In genomic region chr14:78885884-78886283, GRCh38 we compare ENCODE assay signal across 35 cellular contexts.
"Had no signal": no experiment of that assay in that cellular context is flagged by ENCODE, and none has a peak within 500 bp of the region (broad histone marks: within the 10 kb centered on the region; RNA-seq: fewer than 3 reads in every experiment).

No MANE protein-coding gene starts in this region.

- H3K27me3 Mint-ChIP-seq: activated B cell treated with CpG ODN at 0.5 μM for 24 hours; activated CD4-positive, alpha-beta memory T cell treated with anti-CD3 and anti-CD28 coated beads for 36 hours; activated CD4-positive, alpha-beta T cell treated with anti-CD3 and anti-CD28 coated beads, Interleukin-2, amount 10 ng/mL, durations not matched to agents 24 days and 14 days; activated CD8-positive, alpha-beta memory T cell treated with anti-CD3 and anti-CD28 coated beads, Interleukin-2, amount 10 ng/mL, durations not matched to agents 7 days and 5 days; activated CD8-positive, alpha-beta T cell treated with anti-CD3 and anti-CD28 coated beads for 36 hours; activated naive CD4-positive, alpha-beta T cell treated with anti-CD3 and anti-CD28 coated beads, Interleukin-2, amount 10 ng/mL, durations not matched to agents 7 days and 5 days; activated naive CD8-positive, alpha-beta T cell; activated naive CD8-positive, alpha-beta T cell treated with anti-CD3 and anti-CD28 coated beads, Interleukin-2, amount 10 ng/mL, durations not matched to agents 7 days and 5 days; activated naive CD8-positive, alpha-beta T cell treated with anti-CD3 and anti-CD28 coated beads, Interleukin-2, amount 50 U/mL, for 24 hours; brain; central memory CD8-positive, alpha-beta T cell had no signal

- ATAC-seq: activated CD8-positive, alpha-beta memory T cell treated with anti-CD3 and anti-CD28 coated beads, Interleukin-2, amount 10 ng/mL, durations not matched to agents 7 days and 5 days; activated CD8-positive, alpha-beta T cell treated with anti-CD3 and anti-CD28 coated beads for 36 hours; activated naive CD8-positive, alpha-beta T cell treated with anti-CD3 and anti-CD28 coated beads, Interleukin-2, amount 50 U/mL, for 24 hours had no signal

- H3K36me3 ChIP-seq: ascending aorta, cardiac muscle cell had no signal

- H3K9me3 Mint-ChIP-seq: activated naive CD4-positive, alpha-beta T cell treated with anti-CD3 and anti-CD28 coated beads, Interleukin-2, amount 50 U/mL, for 24 hours; activated T-helper 2 cell treated with anti-CD3 and anti-CD28 coated beads, Interferon-gamma antibody, Interleukin-2, Interleukin-4, amounts not matched to agents 10 μg/mL and 5 μg/mL and 100 μg/mL, durations not matched to agents 14 hours and 24 hours and 36 hours had no signal

- H3K27me3 ChIP-seq: ascending aorta, cardiac muscle cell had no signal

- H3K36me3 Mint-ChIP-seq: activated CD4-positive, alpha-beta memory T cell treated with anti-CD3 and anti-CD28 coated beads for 36 hours; activated CD8-positive, alpha-beta memory T cell treated with anti-CD3 and anti-CD28 coated beads, Interleukin-2, amount 10 ng/mL, durations not matched to agents 7 days and 5 days; activated naive CD4-positive, alpha-beta T cell treated with anti-CD3 and anti-CD28 coated beads, Interleukin-2, amount 10 ng/mL, durations not matched to agents 7 days and 5 days; activated naive CD4-positive, alpha-beta T cell treated with anti-CD3 and anti-CD28 coated beads, Interleukin-2, amount 50 U/mL, for 24 hours; activated naive CD8-positive, alpha-beta T cell; activated naive CD8-positive, alpha-beta T cell treated with anti-CD3 and anti-CD28 coated beads, Interleukin-2, amount 10 ng/mL, durations not matched to agents 7 days and 5 days had no signal

- H3K4me1 Mint-ChIP-seq: activated B cell treated with CpG ODN at 0.5 μM for 24 hours; activated CD4-positive, alpha-beta T cell treated with anti-CD3 and anti-CD28 coated beads, Interleukin-2, amount 10 ng/mL, durations not matched to agents 24 days and 14 days; activated CD8-positive, alpha-beta memory T cell treated with anti-CD3 and anti-CD28 coated beads, Interleukin-2, amount 10 ng/mL, durations not matched to agents 7 days and 5 days; activated naive CD4-positive, alpha-beta T cell treated with anti-CD3 and anti-CD28 coated beads, Interleukin-2, amount 10 ng/mL, durations not matched to agents 7 days and 5 days; activated naive CD4-positive, alpha-beta T cell treated with anti-CD3 and anti-CD28 coated beads, Interleukin-2, amount 50 U/mL, for 24 hours; activated naive CD8-positive, alpha-beta T cell treated with anti-CD3 and anti-CD28 coated beads, Interleukin-2, amount 10 ng/mL, durations not matched to agents 7 days and 5 days; activated naive CD8-positive, alpha-beta T cell treated with anti-CD3 and anti-CD28 coated beads, Interleukin-2, amount 50 U/mL, for 24 hours; brain; central memory CD8-positive, alpha-beta T cell had no signal

- H3K9me3 ChIP-seq: ascending aorta had no signal

- H3K27ac Mint-ChIP-seq: activated B cell treated with CpG ODN at 0.5 μM for 24 hours; activated CD4-positive, alpha-beta memory T cell treated with anti-CD3 and anti-CD28 coated beads for 36 hours; activated CD4-positive, alpha-beta T cell treated with anti-CD3 and anti-CD28 coated beads, Interleukin-2, amount 10 ng/mL, durations not matched to agents 24 days and 14 days; activated CD8-positive, alpha-beta memory T cell treated with anti-CD3 and anti-CD28 coated beads, Interleukin-2, amount 10 ng/mL, durations not matched to agents 7 days and 5 days; activated CD8-positive, alpha-beta T cell treated with anti-CD3 and anti-CD28 coated beads for 36 hours; activated naive CD4-positive, alpha-beta T cell treated with anti-CD3 and anti-CD28 coated beads, Interleukin-2, amount 10 ng/mL, durations not matched to agents 7 days and 5 days; activated naive CD4-positive, alpha-beta T cell treated with anti-CD3 and anti-CD28 coated beads, Interleukin-2, amount 50 U/mL, for 24 hours; activated naive CD8-positive, alpha-beta T cell; activated naive CD8-positive, alpha-beta T cell treated with anti-CD3 and anti-CD28 coated beads, Interleukin-2, amount 10 ng/mL, durations not matched to agents 7 days and 5 days; activated naive CD8-positive, alpha-beta T cell treated with anti-CD3 and anti-CD28 coated beads, Interleukin-2, amount 50 U/mL, for 24 hours; activated T-cell treated with anti-CD3 and anti-CD28 coated beads, Interleukin-2, amount 50 U/mL, for 24 hours; activated T-helper 2 cell treated with anti-CD3 and anti-CD28 coated beads, Interferon-gamma antibody, Interleukin-2, Interleukin-4, amounts not matched to agents 10 μg/mL and 5 μg/mL and 100 μg/mL, durations not matched to agents 14 hours and 24 hours and 36 hours; brain; T-helper 1 cell treated with Interleukin-12 subunit alpha and Interleukin-12 subunit beta and Interleukin-4 antibody, amounts not matched to agents 30 μg/mL and 1 μg/mL, for 36 hours; T-helper 2 cell treated with Interferon-gamma antibody and Interleukin-4, amounts not matched to agents 5 μg/mL and 100 μg/mL, for 36 hours had no signal

- H3K27ac ChIP-seq: ascending aorta, cardiac muscle cell, VCaP had no signal

- H3K4me3 Mint-ChIP-seq: activated B cell treated with CpG ODN at 0.5 μM for 24 hours; activated CD4-positive, alpha-beta memory T cell treated with anti-CD3 and anti-CD28 coated beads for 36 hours; activated CD4-positive, alpha-beta T cell treated with anti-CD3 and anti-CD28 coated beads, Interleukin-2, amount 10 ng/mL, durations not matched to agents 24 days and 14 days; activated CD8-positive, alpha-beta memory T cell treated with anti-CD3 and anti-CD28 coated beads, Interleukin-2, amount 10 ng/mL, durations not matched to agents 7 days and 5 days; activated CD8-positive, alpha-beta T cell treated with anti-CD3 and anti-CD28 coated beads for 36 hours; activated naive CD4-positive, alpha-beta T cell treated with anti-CD3 and anti-CD28 coated beads, Interleukin-2, amount 10 ng/mL, durations not matched to agents 7 days and 5 days; activated naive CD4-positive, alpha-beta T cell treated with anti-CD3 and anti-CD28 coated beads, Interleukin-2, amount 50 U/mL, for 24 hours; activated naive CD8-positive, alpha-beta T cell; activated naive CD8-positive, alpha-beta T cell treated with anti-CD3 and anti-CD28 coated beads, Interleukin-2, amount 10 ng/mL, durations not matched to agents 7 days and 5 days; activated naive CD8-positive, alpha-beta T cell treated with anti-CD3 and anti-CD28 coated beads, Interleukin-2, amount 50 U/mL, for 24 hours; activated T-cell treated with anti-CD3 and anti-CD28 coated beads, Interleukin-2, amount 50 U/mL, for 24 hours; brain; central memory CD8-positive, alpha-beta T cell; T-helper 1 cell treated with Interleukin-12 subunit alpha and Interleukin-12 subunit beta and Interleukin-4 antibody, amounts not matched to agents 30 μg/mL and 1 μg/mL, for 36 hours; T-helper 2 cell treated with Interferon-gamma antibody and Interleukin-4, amounts not matched to agents 5 μg/mL and 100 μg/mL, for 36 hours had no signal

- DNase-seq: activated B cell treated with CpG ODN at 0.5 μM for 24 hours; activated CD4-positive, alpha-beta memory T cell treated with anti-CD3 and anti-CD28 coated beads for 36 hours; activated CD4-positive, alpha-beta T cell treated with anti-CD3 and anti-CD28 coated beads for 4 hours; activated CD4-positive, alpha-beta T cell treated with anti-CD3 and anti-CD28 coated beads, Interleukin-2, amount 10 ng/mL, durations not matched to agents 24 days and 14 days; activated CD4-positive, alpha-beta T cell treated with anti-CD3 and anti-CD28 coated beads, Interleukin-2, amount 50 U/mL, for 1 hour; activated CD4-positive, alpha-beta T cell treated with anti-CD3 and anti-CD28 coated beads, Interleukin-2, amount 50 U/mL, for 4 hours; activated CD4-positive, CD25-positive, alpha-beta regulatory T cell treated with anti-CD3 and anti-CD28 coated beads, Interleukin-2, amount 50 U/mL, for 72 hours; activated CD8-positive, alpha-beta memory T cell treated with anti-CD3 and anti-CD28 coated beads, Interleukin-2, amount 10 ng/mL, durations not matched to agents 7 days and 5 days; activated CD8-positive, alpha-beta memory T cell treated with anti-CD3 and anti-CD28 coated beads, Interleukin-2, amount 50 U/mL, for 48 hours; activated CD8-positive, alpha-beta T cell treated with anti-CD3 and anti-CD28 coated beads for 36 hours; activated effector memory CD4-positive, alpha-beta T cell treated with Interleukin-2 at 50 U/mL for 16 hours; activated gamma-delta T cell; activated naive CD4-positive, alpha-beta T cell treated with anti-CD3 and anti-CD28 coated beads, Interleukin-2, amount 10 ng/mL, durations not matched to agents 7 days and 5 days; activated naive CD4-positive, alpha-beta T cell treated with Interleukin-2 at 50 U/mL for 16 hours; activated naive CD8-positive, alpha-beta T cell treated with anti-CD3 and anti-CD28 coated beads, Interleukin-2, amount 10 ng/mL, durations not matched to agents 7 days and 5 days; activated naive CD8-positive, alpha-beta T cell treated with anti-CD3 and anti-CD28 coated beads, Interleukin-2, amount 50 U/mL, for 24 hours; activated T-cell treated with anti-CD3 and anti-CD28 coated beads, Interleukin-2, amount 50 U/mL, for 24 hours; activated T-cell treated with anti-CD3 and anti-CD28 coated beads, Interleukin-2, amount 50 U/mL, for 48 hours; amygdala; anterior cingulate cortex; caudate nucleus; cerebellar nuclear complex; T-helper 1 cell; T-helper 2 cell; T-helper 9 cell had no signal

- H3K4me1 ChIP-seq: ascending aorta had no signal

- H3K4me3 ChIP-seq: ascending aorta, cardiac muscle cell had no signal
